15 cellular contexts compared by ENCODE assay signal in genomic region chr3:111810909-111811308, GRCh38. TPM values are rescaled to one million over a fixed set of nuclear protein-coding genes. Genes with fewer than 3 reads are reported as not detected.
DNase-seq lines count a peak whose midpoint lies in the region; ATAC-seq and TF ChIP-seq lines count a peak whose summit lies in the region.
"Had no signal": no experiment of that assay in that cellular context is flagged by ENCODE, and none has a peak within 500 bp of the region (broad histone marks: within the 10 kb centered on the region; RNA-seq: fewer than 3 reads in every experiment).

No MANE protein-coding gene starts in this region.

- intact Hi-C loops in sigmoid colon (cut with DNase I) = no loop called here

- no peak overlapping the region for H3K9ac ChIP-seq in fibroblast of lung (ENCODE audit: insufficient read depth, low read length)

- TF ChIP-seq EP300 in sigmoid colon (IDR thresholded peaks at IDR 0.05) = no peak

- TF ChIP-seq CTCF in fibroblast of lung (conservative IDR thresholded peaks at IDR 0.05 in 1 of 2, IDR thresholded peaks at IDR 0.05 in 1 of 2; ENCODE audit: low read depth in 1 of 2, low read length in 2 of 2) (no peak), sigmoid colon (IDR thresholded peaks at IDR 0.05) (no peak)

- no peaks in the 10 kb centered on the region for H3K79me2 ChIP-seq in fibroblast of lung (ENCODE audit: control insufficient read depth, insufficient read depth, low read length)

- H3K36me3 ChIP-seq in fibroblast of lung (ENCODE audit: control insufficient read depth, insufficient read depth, low read length) = no peaks in the 10 kb centered on the region
- H3K36me3 ChIP-seq in sigmoid colon = no peaks in the 10 kb centered on the region
- H3K36me3 ChIP-seq: cardiac muscle cell, esophagus muscularis mucosa had no signal

- H3K27me3 ChIP-seq in fibroblast of lung (ENCODE audit: control insufficient read depth, insufficient read depth, low read length) (no peaks in the 10 kb centered on the region), sigmoid colon (no peaks in the 10 kb centered on the region)
- H3K27me3 ChIP-seq: cardiac muscle cell, esophagus muscularis mucosa had no signal

- peak overlapping the region; percentile 60 for H3K4me2 ChIP-seq in fibroblast of lung (ENCODE audit: extremely low read depth, insufficient read depth, low read length)
- H3K4me2 ChIP-seq: GM23338 had no signal

- ATAC-seq in HG02970 (IDR thresholded peaks at IDR 0.05; ENCODE audit: low FRiP score, unreplicated experiment) = no peak
- ATAC-seq: GM23338 had no signal

- TF ChIP-seq POLR2A in sigmoid colon (IDR thresholded peaks at IDR 0.05) = no peak

- H3K4me3 ChIP-seq in fibroblast of lung (replicated peaks in 1 of 4; ENCODE audit: control extremely low read depth in 1 of 4, insufficient read depth in 1 of 4, low read depth in 3 of 4, low read length in 4 of 4) (no peak overlapping the region), sigmoid colon (no peak overlapping the region)
- H3K4me3 ChIP-seq: cardiac muscle cell, esophagus muscularis mucosa, GM23338 had no signal

- no peaks in the 10 kb centered on the region for H4K20me1 ChIP-seq in fibroblast of lung (ENCODE audit: control insufficient read depth, extremely low read depth, insufficient read depth, low read length)

- no peak overlapping the region for H2AFZ ChIP-seq in fibroblast of lung (ENCODE audit: low read length)
- H2AFZ ChIP-seq: GM23338 had no signal

- H3K27ac ChIP-seq in fibroblast of lung (ENCODE audit: insufficient read depth, low read length) = no peak overlapping the region
- H3K27ac ChIP-seq in sigmoid colon = peak overlapping the region in 3 of 4 donors; percentile 4 to 81 (median 57)
- H3K27ac ChIP-seq: cardiac muscle cell, esophagus muscularis mucosa had no signal

- DNase-seq in EL (peak; percentile 89), RPMI7951 (ENCODE audit: low read depth) (peak; percentile 94), fibroblast of lung (ENCODE audit: low read depth in 2 of 2) (peak; percentile 80 to 91), sigmoid colon (no peak), NCI-H446 treated with DMSO at 0.1 percent for 48 hours (lab: John Stamatoyannopoulos, UW) (no peak), RPMI8226 (no peak)
- no peak for DNase-seq in stimulated activated CD4-positive, alpha-beta T cell treated with anti-CD3 and anti-CD28 coated beads, Interleukin-4, amount 100 ng/mL, for 1 hour
- DNase-seq: Kasumi-1; NCI-H2227 treated with DMSO at 0.1 percent for 48 hours; nephron progenitor cell; stimulated activated CD4-positive, alpha-beta T cell treated with anti-CD3 and anti-CD28 coated beads, Interleukin-15, amount 100 ng/mL, for 24 hours had no signal

- H3K4me1 ChIP-seq in fibroblast of lung (ENCODE audit: control insufficient read depth, extremely low read depth, insufficient read depth, low read length) (peaks cover 11% of the 10 kb centered on the region), sigmoid colon (peaks cover 0 to 37% (median 33%) of the 10 kb centered on the region in 4 donors)

- H3K9me3 ChIP-seq in fibroblast of lung (ENCODE audit: control insufficient read depth, insufficient read depth, low read depth, low read length) (no peaks in the 10 kb centered on the region), sigmoid colon (peaks cover 0 to 3% (median 0%) of the 10 kb centered on the region in 4 donors)

RNA-seq across cellular contexts. Expression of gene PHLDB2, which starts 48.2 kb away (rescaled TPM):
- total RNA-seq in RPMI7951 (2014; rRNA removed; shearing (Covaris generic)) = 92.6 and 122 TPM in 2 replicates
- 43.4 and 47.9 TPM in 2 replicates for total RNA-seq in fibroblast of lung
- polyA plus RNA-seq in fibroblast of lung = 14.3 and 33.8 TPM in 2 replicates
- polyA plus RNA-seq in fibroblast of lung (2012) = 12.3 and 30.8 TPM in 2 replicates
- 6.7 and 37.4 TPM in 2 replicates for polyA minus RNA-seq in fibroblast of lung (ENCODE audit: low replicate concordance)
- 100 to 1,000 TPM; 120 to 471 (median 132) TPM for total RNA-seq in sigmoid colon
- 10 to 100 TPM in 1 of 3 donors, 1 to 10 TPM in 2; 4.4 to 14.4 (median 7.2) TPM for polyA plus RNA-seq in sigmoid colon

Comparison
In these comparisons a context has a peak if more than half of its experiments do, and no peak if none do; other contexts are left out.
1. DNase-seq: peak in EL (single experiment), RPMI7951 (single experiment) and fibroblast of lung (2 of 2); none in sigmoid colon (single experiment), NCI-H446 treated with DMSO at 0.1 percent for 48 hours (single experiment), RPMI8226 (single experiment) and stimulated activated CD4-positive, alpha-beta T cell treated with anti-CD3 and anti-CD28 coated beads, Interleukin-4, amount 100 ng/mL, for 1 hour (single experiment).